In genomic region chr2:230328155-230328458, GRCh38 we compare ENCODE assay signal across 12 cellular contexts. TPM values are rescaled to one million over a fixed set of nuclear protein-coding genes. Genes with fewer than 3 reads are reported as not detected.
DNase-seq lines count a peak whose midpoint lies in the region; ATAC-seq and TF ChIP-seq lines count a peak whose summit lies in the region.
"Had no signal": no experiment of that assay in that cellular context is flagged by ENCODE, and none has a peak within 500 bp of the region (broad histone marks: within the 10 kb centered on the region; RNA-seq: fewer than 3 reads in every experiment).

No MANE protein-coding gene starts in this region.

- 91 to 95% methylated on average over 8 of the region's 8 CpGs for WGBS in transverse colon (ENCODE audit: low coverage in 1 of 2), 2 donors

- H3K36me3 ChIP-seq in transverse colon: peaks cover 0 to 4% (median 0%) of the 10 kb centered on the region in 4 donors
- H3K36me3 ChIP-seq: SJCRH30 had no signal

- TF ChIP-seq CTCF in transverse colon (IDR thresholded peaks at IDR 0.05): no peak

- DNase-seq in activated naive CD4-positive, alpha-beta T cell (lab: John Stamatoyannopoulos, UW): no peak
- DNase-seq in T-helper 17 cell (no peak), immature natural killer cell (no peak), transverse colon (no peak), putamen (ENCODE audit: low spot score) (no peak), NCI-H1436 (lab: John Stamatoyannopoulos, UW) (no peak)
- DNase-seq: cerebellar nuclear complex; stimulated activated CD8-positive, alpha-beta memory T cell treated with anti-CD3 and anti-CD28 coated beads, Interleukin-4, amount 100 ng/mL, for 48 hours had no signal

- peak overlapping the region; percentile 99 for H3K4me3 Mint-ChIP-seq in activated naive CD4-positive, alpha-beta T cell treated with anti-CD3 and anti-CD28 coated beads, Interleukin-2, amount 50 U/mL, for 24 hours
- peak overlapping the region; percentile 84 for H3K4me3 Mint-ChIP-seq in T-helper 17 cell
- H3K4me3 Mint-ChIP-seq in immature natural killer cell: peak overlapping the region; percentile 91 to 99 (median 96)
- H3K4me3 Mint-ChIP-seq: mesothelial cell of epicardium had no signal

- peaks cover 0 to 29% (median 14%) of the 10 kb centered on the region in 4 donors for H3K4me1 ChIP-seq in transverse colon

- ATAC-seq in T-helper 17 cell (no peak), HG03108 (IDR thresholded peaks at IDR 0.05; ENCODE audit: unreplicated experiment) (no peak)

- no peaks in the 10 kb centered on the region for H3K27me3 ChIP-seq in transverse colon
- H3K27me3 ChIP-seq: SJCRH30 had no signal

- H3K4me1 Mint-ChIP-seq in activated naive CD4-positive, alpha-beta T cell treated with anti-CD3 and anti-CD28 coated beads, Interleukin-2, amount 50 U/mL, for 24 hours: peaks cover 80% of the 10 kb centered on the region
- peaks cover 57% of the 10 kb centered on the region for H3K4me1 Mint-ChIP-seq in T-helper 17 cell
- peaks cover 72 to 88% of the 10 kb centered on the region in 2 donors for H3K4me1 Mint-ChIP-seq in immature natural killer cell

- TF ChIP-seq POLR2A in transverse colon (IDR thresholded peaks at IDR 0.05): no peak

- H3K27me3 Mint-ChIP-seq in activated naive CD4-positive, alpha-beta T cell treated with anti-CD3 and anti-CD28 coated beads, Interleukin-2, amount 50 U/mL, for 24 hours: no peaks in the 10 kb centered on the region
- H3K27me3 Mint-ChIP-seq in T-helper 17 cell (no peaks in the 10 kb centered on the region), immature natural killer cell (ENCODE audit: low read depth in 3 of 3) (peaks cover 2 to 9% (median 3%) of the 10 kb centered on the region in 3 donors)

- no peak for TF ChIP-seq EP300 in transverse colon (IDR thresholded peaks at IDR 0.05; ENCODE audit: low read depth)

- H3K27ac ChIP-seq in transverse colon: peak overlapping the region; percentile 80 to 93 (median 86)
- H3K27ac ChIP-seq: SJCRH30 had no signal

- peak overlapping the region; percentile 94 for H3K27ac Mint-ChIP-seq in activated naive CD4-positive, alpha-beta T cell treated with anti-CD3 and anti-CD28 coated beads, Interleukin-2, amount 50 U/mL, for 24 hours
- H3K27ac Mint-ChIP-seq in T-helper 17 cell (peak overlapping the region; percentile 99), immature natural killer cell (peak overlapping the region; percentile 83 to 100 (median 96))

- intact Hi-C loops in transverse colon (cut with DNase I; ENCODE audit: low total_unique reads): no loop called here

- in situ Hi-C loops in transverse colon (cut with MboI; ENCODE audit: low pct_ligation_motif_present in 1 of 4, low pct_unique_long_range_greater_than_20kb in 1 of 4, low sequenced_read_pairs in 3 of 4): no loop called here

- peaks cover 4% of the 10 kb centered on the region for H3K9me3 Mint-ChIP-seq in activated naive CD4-positive, alpha-beta T cell treated with anti-CD3 and anti-CD28 coated beads, Interleukin-2, amount 50 U/mL, for 24 hours
- H3K9me3 Mint-ChIP-seq in immature natural killer cell: no peaks in the 10 kb centered on the region

- no peaks in the 10 kb centered on the region for H3K9me3 ChIP-seq in T-helper 17 cell (ENCODE audit: control insufficient read depth, low read length, poor library complexity, severe bottlenecking)
- H3K9me3 ChIP-seq in transverse colon: no peaks in the 10 kb centered on the region
- H3K9me3 ChIP-seq: SJCRH30 had no signal

- peak overlapping the region in 2 of 4 donors; percentile 40 to 54 for H3K4me3 ChIP-seq in transverse colon

- H3K36me3 Mint-ChIP-seq in activated naive CD4-positive, alpha-beta T cell treated with anti-CD3 and anti-CD28 coated beads, Interleukin-2, amount 50 U/mL, for 24 hours: peaks cover 36% of the 10 kb centered on the region
- H3K36me3 Mint-ChIP-seq in T-helper 17 cell (ENCODE audit: low read depth) (peaks cover 11% of the 10 kb centered on the region), immature natural killer cell (peaks cover 28 to 34% (median 29%) of the 10 kb centered on the region in 3 donors)
- H3K36me3 Mint-ChIP-seq: mesothelial cell of epicardium had no signal

RNA-seq across cellular contexts. Expression of gene SP140L, which starts 1.1 kb away (rescaled TPM):
- total RNA-seq in T-helper 17 cell: 10 to 100 TPM; 64.7 to 85.6 TPM
- 10 to 100 TPM; 13.5 to 26.4 (median 14.4) TPM for polyA plus RNA-seq in immature natural killer cell
- 10 to 100 TPM in 2 of 4 donors, 1 to 10 TPM in 2; 6.8 to 32.9 (median 17.9) TPM for total RNA-seq in transverse colon
